ENCODE assay signal across 14 cellular contexts in the genomic region with DNA sequence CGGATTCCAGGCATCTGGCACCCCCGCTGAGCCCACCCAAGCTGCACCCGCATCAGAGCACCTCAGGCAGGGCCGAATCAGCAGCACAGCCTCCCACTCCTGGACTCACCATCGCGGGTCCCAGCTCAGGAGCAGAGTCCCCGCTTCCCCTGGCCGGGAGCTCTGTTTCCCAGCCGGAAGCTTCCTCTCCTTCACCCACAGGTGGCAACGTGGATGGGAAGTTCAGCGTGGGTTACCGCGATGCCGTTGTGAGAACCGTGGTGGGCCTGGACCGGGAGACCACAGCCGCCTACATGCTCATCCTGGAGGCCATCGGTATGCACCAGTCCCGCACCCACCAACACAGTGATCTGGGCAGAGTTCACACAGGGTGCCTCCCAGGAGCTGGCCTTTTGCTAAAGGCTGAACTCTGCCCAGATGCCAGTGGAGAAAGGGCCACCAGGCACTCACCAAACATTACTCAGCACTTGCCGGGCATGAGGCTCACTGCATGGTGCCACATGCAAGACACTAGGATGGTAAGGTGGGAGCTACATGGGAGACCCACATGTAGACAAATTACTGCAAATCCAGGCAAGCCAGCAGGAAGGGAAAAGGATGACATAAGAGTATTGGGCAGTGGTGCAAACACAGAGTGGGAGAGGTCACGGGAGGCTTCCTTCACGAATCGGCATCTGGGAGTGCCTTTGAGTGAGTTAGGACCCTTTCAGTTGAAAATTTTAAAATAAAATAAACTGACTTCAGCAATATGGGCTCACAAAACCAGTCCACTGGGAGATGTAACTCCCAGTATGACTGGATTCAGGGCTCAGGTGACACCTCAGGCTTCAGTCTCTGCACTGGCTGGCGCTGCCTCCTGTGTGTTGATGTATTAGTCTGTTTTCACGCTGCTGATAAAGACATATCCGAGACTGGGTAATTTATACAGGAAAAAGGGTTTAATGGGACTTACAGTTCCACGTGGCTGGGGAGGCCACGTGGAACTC. TPM values are rescaled to one million over a fixed set of nuclear protein-coding genes. Genes with fewer than 3 reads are reported as not detected.
DNase-seq lines count a peak whose midpoint lies in the region; ATAC-seq and TF ChIP-seq lines count a peak whose summit lies in the region.
"Had no signal": no experiment of that assay in that cellular context is flagged by ENCODE, and none has a peak within 500 bp of the region (broad histone marks: within the 10 kb centered on the region; RNA-seq: fewer than 3 reads in every experiment).

No MANE protein-coding gene starts in this region.

- H3K9me3 ChIP-seq in HEK293 (ENCODE audit: control insufficient read depth, insufficient read depth, low read depth, low read length) (no peaks in the 10 kb centered on the region), duodenal mucosa (ENCODE audit: control insufficient read depth in 1 of 2, low read length in 2 of 2) (no peaks in the 10 kb centered on the region)
- H3K9me3 ChIP-seq: heart left ventricle had no signal

- H3K9me3 Mint-ChIP-seq in activated naive CD4-positive, alpha-beta T cell treated with anti-CD3 and anti-CD28 coated beads, Interleukin-2, amount 10 ng/mL, durations not matched to agents 7 days and 5 days = no peaks in the 10 kb centered on the region
- H3K9me3 Mint-ChIP-seq in activated naive CD4-positive, alpha-beta T cell treated with anti-CD3 and anti-CD28 coated beads, Interleukin-2, amount 50 U/mL, for 72 hours = no peaks in the 10 kb centered on the region
- no peaks in the 10 kb centered on the region for H3K9me3 Mint-ChIP-seq in stimulated activated effector memory CD8-positive, alpha-beta T cell treated with anti-CD3 and anti-CD28 coated beads, Interleukin-12 subunit alpha, Interleukin-12 subunit beta, amount 100 ng/mL, for 72 hours
- H3K9me3 Mint-ChIP-seq: activated naive CD8-positive, alpha-beta T cell treated with anti-CD3 and anti-CD28 coated beads, Interleukin-2, amount 10 ng/mL, durations not matched to agents 7 days and 5 days had no signal

- H3K27me3 Mint-ChIP-seq in activated naive CD4-positive, alpha-beta T cell treated with anti-CD3 and anti-CD28 coated beads, Interleukin-2, amount 10 ng/mL, durations not matched to agents 7 days and 5 days = no peaks in the 10 kb centered on the region
- H3K27me3 Mint-ChIP-seq: activated naive CD8-positive, alpha-beta T cell treated with anti-CD3 and anti-CD28 coated beads, Interleukin-2, amount 10 ng/mL, durations not matched to agents 7 days and 5 days had no signal

- H3K4me3 Mint-ChIP-seq in activated naive CD4-positive, alpha-beta T cell treated with anti-CD3 and anti-CD28 coated beads, Interleukin-2, amount 10 ng/mL, durations not matched to agents 7 days and 5 days = no peak overlapping the region
- H3K4me3 Mint-ChIP-seq in stimulated activated effector memory CD8-positive, alpha-beta T cell treated with anti-CD3 and anti-CD28 coated beads, Interleukin-12 subunit alpha, Interleukin-12 subunit beta, amount 100 ng/mL, for 72 hours = no peak overlapping the region
- H3K4me3 Mint-ChIP-seq: activated naive CD8-positive, alpha-beta T cell treated with anti-CD3 and anti-CD28 coated beads, Interleukin-2, amount 10 ng/mL, durations not matched to agents 7 days and 5 days had no signal

- H3K4me3 ChIP-seq in HEK293 (ENCODE audit: low read depth, low read length) (no peak overlapping the region), duodenal mucosa (ENCODE audit: low read depth in 1 of 2, low read length in 2 of 2) (peak overlapping the region; percentile 42 to 46)
- H3K4me3 ChIP-seq: heart left ventricle had no signal

- no peak for TF ChIP-seq CTCF in HEK293 (tag by site-specific recombination; IDR thresholded peaks at IDR 0.05)

- H3K36me3 Mint-ChIP-seq in activated naive CD4-positive, alpha-beta T cell treated with anti-CD3 and anti-CD28 coated beads, Interleukin-2, amount 10 ng/mL, durations not matched to agents 7 days and 5 days = no peaks in the 10 kb centered on the region
- no peaks in the 10 kb centered on the region for H3K36me3 Mint-ChIP-seq in activated naive CD4-positive, alpha-beta T cell treated with anti-CD3 and anti-CD28 coated beads, Interleukin-2, amount 50 U/mL, for 72 hours
- no peaks in the 10 kb centered on the region for H3K36me3 Mint-ChIP-seq in stimulated activated effector memory CD8-positive, alpha-beta T cell treated with anti-CD3 and anti-CD28 coated beads, Interleukin-12 subunit alpha, Interleukin-12 subunit beta, amount 100 ng/mL, for 72 hours
- H3K36me3 Mint-ChIP-seq: activated naive CD8-positive, alpha-beta T cell treated with anti-CD3 and anti-CD28 coated beads, Interleukin-2, amount 10 ng/mL, durations not matched to agents 7 days and 5 days had no signal

- POLR2A ChIA-PET in HEK293 (lab: Yijun Ruan, JAX) = interaction anchor here (0.6 kb wide), 1 partner anchor 390 kb away, joined by 3 read pairs; a partner anchor contains a TSS

- no peaks in the 10 kb centered on the region for H3K36me3 ChIP-seq in HEK293 (ENCODE audit: control insufficient read depth in 2 of 2, insufficient read depth in 1 of 2, low read length in 2 of 2)
- H3K36me3 ChIP-seq in duodenal mucosa (ENCODE audit: control insufficient read depth in 1 of 2, insufficient read depth in 2 of 2, low read length in 2 of 2) = no peaks in the 10 kb centered on the region
- H3K36me3 ChIP-seq: heart left ventricle had no signal

- H3K4me1 ChIP-seq in HEK293 (ENCODE audit: control insufficient read depth, insufficient read depth, low read length) (no peaks in the 10 kb centered on the region), duodenal mucosa (ENCODE audit: control insufficient read depth in 1 of 2, insufficient read depth in 2 of 2, low read length in 2 of 2) (peaks cover 32 to 34% of the 10 kb centered on the region in 2 donors)

- H3K9ac ChIP-seq in duodenal mucosa (ENCODE audit: low read depth in 1 of 2, low read length in 2 of 2) = peak overlapping the region in 1 of 2 donors; percentile 61

- CTCF ChIA-PET in activated naive CD4-positive, alpha-beta T cell treated with anti-CD3 and anti-CD28 coated beads, Interleukin-2, amount 10 ng/mL, durations not matched to agents 7 days and 5 days (lab: Charles Lee) = interaction anchor here (0.7 to 9.0 kb wide), 30 partner anchors 9 to 394 kb away, joined by 3 to 126 read pairs (median 4); a partner anchor contains a TSS
- CTCF ChIA-PET in HEK293 (lab: Yijun Ruan, JAX) = interaction anchor here (0.6 to 6.3 kb wide), 33 partner anchors 8 to 399 kb away, joined by 3 to 108 read pairs (median 4); a partner anchor contains a TSS

- no peaks in the 10 kb centered on the region for H3K27me3 ChIP-seq in duodenal mucosa (ENCODE audit: control insufficient read depth in 1 of 2, insufficient read depth in 2 of 2, low read length in 2 of 2)
- H3K27me3 ChIP-seq: heart left ventricle had no signal

- H3K27ac Mint-ChIP-seq in activated naive CD4-positive, alpha-beta T cell treated with anti-CD3 and anti-CD28 coated beads, Interleukin-2, amount 10 ng/mL, durations not matched to agents 7 days and 5 days = peak overlapping the region; percentile 4
- no peak overlapping the region for H3K27ac Mint-ChIP-seq in activated naive CD4-positive, alpha-beta T cell treated with anti-CD3 and anti-CD28 coated beads, Interleukin-2, amount 50 U/mL, for 72 hours
- H3K27ac Mint-ChIP-seq in stimulated activated effector memory CD8-positive, alpha-beta T cell treated with anti-CD3 and anti-CD28 coated beads, Interleukin-12 subunit alpha, Interleukin-12 subunit beta, amount 100 ng/mL, for 72 hours = peak overlapping the region; percentile 60

- no peak overlapping the region for H3K27ac ChIP-seq in HEK293 (ENCODE audit: extremely low read depth, low read depth, low read length)
- H3K27ac ChIP-seq in duodenal mucosa (ENCODE audit: low read depth, low read length) = no peak overlapping the region
- H3K27ac ChIP-seq: heart left ventricle had no signal

- no peak for DNase-seq in activated naive CD4-positive, alpha-beta T cell treated with anti-CD3 and anti-CD28 coated beads, Interleukin-2, amount 10 ng/mL, durations not matched to agents 7 days and 5 days
- no peak for DNase-seq in activated naive CD4-positive, alpha-beta T cell treated with anti-CD3 and anti-CD28 coated beads, Interleukin-2, amount 50 U/mL, for 72 hours (ENCODE audit: low spot score in 2 of 2)
- DNase-seq in stimulated activated effector memory CD8-positive, alpha-beta T cell treated with anti-CD3 and anti-CD28 coated beads, Interleukin-12 subunit alpha, Interleukin-12 subunit beta, amount 100 ng/mL, for 72 hours (ENCODE audit: low spot score in 2 of 2) = no peak
- DNase-seq in GM03348 (ENCODE audit: low spot score) = no peak
- no peak for DNase-seq in HuH-7.5 (ENCODE audit: low spot score)

- peaks cover 55% of the 10 kb centered on the region for H3K4me1 Mint-ChIP-seq in activated naive CD4-positive, alpha-beta T cell treated with anti-CD3 and anti-CD28 coated beads, Interleukin-2, amount 10 ng/mL, durations not matched to agents 7 days and 5 days
- H3K4me1 Mint-ChIP-seq in stimulated activated effector memory CD8-positive, alpha-beta T cell treated with anti-CD3 and anti-CD28 coated beads, Interleukin-12 subunit alpha, Interleukin-12 subunit beta, amount 100 ng/mL, for 72 hours = peaks cover 39% of the 10 kb centered on the region

- ATAC-seq in activated naive CD4-positive, alpha-beta T cell treated with anti-CD3 and anti-CD28 coated beads, Interleukin-2, amount 50 U/mL, for 72 hours = no peak
- no peak for ATAC-seq in stimulated activated effector memory CD8-positive, alpha-beta T cell treated with anti-CD3 and anti-CD28 coated beads, Interleukin-12 subunit alpha, Interleukin-12 subunit beta, amount 100 ng/mL, for 72 hours
- no peak for ATAC-seq in SK-N-SH treated with all-trans-retinoic acid at 6 μM for 48 hours
- ATAC-seq: Right ventricle myocardium inferior had no signal

TF ChIP-seq in SK-N-SH treated with all-trans-retinoic acid at 6 μM for 48 hours, 23 proteins besides CTCF, POLR2A, EP300 and RAD21 (continues in another document):
- TF ChIP-seq ZNF70 (CRISPR knock-in tag; IDR thresholded peaks at IDR 0.05) (no peak), CSDC2 (CRISPR knock-in tag; IDR thresholded peaks at IDR 0.05) (no peak), OSR1 (CRISPR knock-in tag; IDR thresholded peaks at IDR 0.05) (no peak), SNAI2 (CRISPR knock-in tag; IDR thresholded peaks at IDR 0.05) (no peak), ZFP3 (CRISPR knock-in tag; IDR thresholded peaks at IDR 0.05) (no peak)
- TF ChIP-seq, protein P1, sequence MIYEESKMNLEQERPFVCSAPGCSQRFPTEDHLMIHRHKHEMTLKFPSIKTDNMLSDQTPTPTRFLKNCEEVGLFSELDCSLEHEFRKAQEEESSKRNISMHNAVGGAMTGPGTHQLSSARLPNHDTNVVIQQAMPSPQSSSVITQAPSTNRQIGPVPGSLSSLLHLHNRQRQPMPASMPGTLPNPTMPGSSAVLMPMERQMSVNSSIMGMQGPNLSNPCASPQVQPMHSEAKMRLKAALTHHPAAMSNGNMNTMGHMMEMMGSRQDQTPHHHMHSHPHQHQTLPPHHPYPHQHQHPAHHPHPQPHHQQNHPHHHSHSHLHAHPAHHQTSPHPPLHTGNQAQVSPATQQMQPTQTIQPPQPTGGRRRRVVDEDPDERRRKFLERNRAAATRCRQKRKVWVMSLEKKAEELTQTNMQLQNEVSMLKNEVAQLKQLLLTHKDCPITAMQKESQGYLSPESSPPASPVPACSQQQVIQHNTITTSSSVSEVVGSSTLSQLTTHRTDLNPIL (CRISPR knock-in tag; IDR thresholded peaks at IDR 0.05; ENCODE audit: low read depth) = no peak

RNA-seq across cellular contexts. Expression of a gene that starts 10.4 kb away (rescaled TPM):
- total RNA-seq in activated naive CD4-positive, alpha-beta T cell treated with anti-CD3 and anti-CD28 coated beads, Interleukin-2, amount 50 U/mL, for 72 hours = under 1 TPM; 0.45 to 0.68 TPM
- total RNA-seq: bronchial epithelial cell, M059J, renal cortical epithelial cell had no signal

Comparison
In these comparisons a context has a peak if more than half of its experiments do, and no peak if none do; other contexts are left out.
1. H3K27ac Mint-ChIP-seq: peak in activated naive CD4-positive, alpha-beta T cell treated with anti-CD3 and anti-CD28 coated beads, Interleukin-2, amount 10 ng/mL, durations not matched to agents 7 days and 5 days (single experiment) and stimulated activated effector memory CD8-positive, alpha-beta T cell treated with anti-CD3 and anti-CD28 coated beads, Interleukin-12 subunit alpha, Interleukin-12 subunit beta, amount 100 ng/mL, for 72 hours (single experiment); none in activated naive CD4-positive, alpha-beta T cell treated with anti-CD3 and anti-CD28 coated beads, Interleukin-2, amount 50 U/mL, for 72 hours (0 of 2).